Comparison of ENCODE assay signal across 8 cellular contexts in the genomic region with DNA sequence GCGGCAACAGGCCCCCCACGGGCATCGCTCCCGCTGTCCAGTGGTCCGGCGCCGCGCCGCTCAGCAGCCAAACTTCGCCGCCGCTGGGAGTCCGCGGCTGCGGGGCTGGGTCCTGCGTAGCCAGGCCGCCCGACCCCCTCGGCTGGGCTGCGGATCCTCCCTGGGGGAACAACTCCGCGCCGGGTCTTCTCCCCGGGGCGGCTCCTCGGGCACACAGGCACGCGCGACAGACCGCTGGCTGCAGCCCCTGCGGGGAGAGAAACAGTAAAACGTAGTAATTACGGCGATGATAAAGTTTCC. TPM values are rescaled to one million over a fixed set of nuclear protein-coding genes. Genes with fewer than 3 reads are reported as not detected.
DNase-seq lines count a peak whose midpoint lies in the region; ATAC-seq and TF ChIP-seq lines count a peak whose summit lies in the region.

No MANE protein-coding gene starts in this region.

- H3K9me3 ChIP-seq in BLaER1 (no peaks in the 10 kb centered on the region), OCI-LY1 (ENCODE audit: low read length) (no peaks in the 10 kb centered on the region)

- peak overlapping the region; percentile 82 for H3K4me3 ChIP-seq in BLaER1
- peak overlapping the region; percentile 94 for H3K4me3 ChIP-seq in OCI-LY1 (ENCODE audit: low read depth, low read length, poor library complexity, severe bottlenecking)

- H3K27me3 Mint-ChIP-seq in endothelial cell (ENCODE audit: unreplicated experiment) (peaks cover 10% of the 10 kb centered on the region), nephron progenitor cell (ENCODE audit: low read depth, poor library complexity) (peaks cover 3% of the 10 kb centered on the region)

- TF ChIP-seq CTCF in OCI-LY1 (IDR thresholded peaks at IDR 0.05; ENCODE audit: low read length), result no peak
- TF ChIP-seq CTCF in endothelial cell (IDR thresholded peaks at IDR 0.05; ENCODE audit: unreplicated experiment), result no peak
- no peak for TF ChIP-seq CTCF in nephron progenitor cell (IDR thresholded peaks at IDR 0.05)

- no peaks in the 10 kb centered on the region for H3K9me2 ChIP-seq in OCI-LY1 (ENCODE audit: low read depth, low read length)

- H3K27ac ChIP-seq in BLaER1 (peak overlapping the region; percentile 50; the same call in 1 of the 2 replicates), OCI-LY1 (ENCODE audit: low read depth, low read length, poor library complexity, severe bottlenecking) (peak overlapping the region; percentile 76)

- H3K36me3 ChIP-seq in BLaER1 (no peaks in the 10 kb centered on the region), OCI-LY1 (ENCODE audit: insufficient read depth, low read length) (no peaks in the 10 kb centered on the region)

- H4K20me1 ChIP-seq in BLaER1 (peaks cover 60% of the 10 kb centered on the region), OCI-LY1 (ENCODE audit: insufficient read depth, low read length) (no peaks in the 10 kb centered on the region)

- H3K27me3 ChIP-seq in BLaER1, result peaks cover 67% of the 10 kb centered on the region
- H3K27me3 ChIP-seq in OCI-LY1 (ENCODE audit: insufficient read depth, low read length), result no peaks in the 10 kb centered on the region

- H3K4me3 Mint-ChIP-seq in endothelial cell (ENCODE audit: unreplicated experiment), result peak overlapping the region; percentile 82
- H3K4me3 Mint-ChIP-seq in nephron progenitor cell, result peak overlapping the region; percentile 91

- peaks cover 9% of the 10 kb centered on the region for H3K36me3 Mint-ChIP-seq in endothelial cell (ENCODE audit: low read depth, unreplicated experiment)
- H3K36me3 Mint-ChIP-seq in nephron progenitor cell (ENCODE audit: low read depth), result peaks cover 7% of the 10 kb centered on the region

- H3K4me1 Mint-ChIP-seq in endothelial cell (ENCODE audit: unreplicated experiment), result peaks cover 46% of the 10 kb centered on the region
- peaks cover 52% of the 10 kb centered on the region for H3K4me1 Mint-ChIP-seq in nephron progenitor cell

- H3K79me2 ChIP-seq in OCI-LY1 (ENCODE audit: insufficient read depth, low read length), result 0 out of 2 replicates have a peak, but pooled peaks cover 3% of the 10 kb centered on the region

- H3K4me2 ChIP-seq in BLaER1 (peak overlapping the region; percentile 99), OCI-LY1 (ENCODE audit: low read length) (peak overlapping the region; percentile 94)

- H2AFZ ChIP-seq in OCI-LY1 (ENCODE audit: low read length), result no peak overlapping the region

- H3K4me1 ChIP-seq in BLaER1 (peaks cover 30% of the 10 kb centered on the region), OCI-LY1 (ENCODE audit: insufficient read depth, low read length, severe bottlenecking) (peaks cover 51% of the 10 kb centered on the region)

- DNase-seq in endothelial cell (ENCODE audit: low spot score) (no peak), nephron progenitor cell (peak; percentile 68), islet precursor cell (no peak), GOT3 (lab: John Stamatoyannopoulos, UW) (no peak), midbrain (lab: John Stamatoyannopoulos, UW) (no peak)

- H3F3A ChIP-seq in OCI-LY1 (ENCODE audit: insufficient read depth, low read length), result no peaks in the 10 kb centered on the region

- ATAC-seq in GM21390 (IDR thresholded peaks at IDR 0.05; ENCODE audit: unreplicated experiment), result peak; percentile 0

- H3K9me3 Mint-ChIP-seq in endothelial cell (ENCODE audit: unreplicated experiment) (no peaks in the 10 kb centered on the region), nephron progenitor cell (no peaks in the 10 kb centered on the region)

- no peak overlapping the region for H3K27ac Mint-ChIP-seq in endothelial cell (ENCODE audit: unreplicated experiment)
- H3K27ac Mint-ChIP-seq in nephron progenitor cell, result no peak overlapping the region

- H3K9ac ChIP-seq in BLaER1, result peak overlapping the region; percentile 81
- H3K9ac ChIP-seq in OCI-LY1 (ENCODE audit: low read length), result peak overlapping the region; percentile 96

RNA-seq across cellular contexts. Expression of gene MAN1A1, which starts 0.6 kb away (rescaled TPM):
- total RNA-seq in endothelial cell (ENCODE audit: unreplicated experiment), result 34.4 TPM
